ENCODE assay signal across 2 cellular contexts in the genomic region with DNA sequence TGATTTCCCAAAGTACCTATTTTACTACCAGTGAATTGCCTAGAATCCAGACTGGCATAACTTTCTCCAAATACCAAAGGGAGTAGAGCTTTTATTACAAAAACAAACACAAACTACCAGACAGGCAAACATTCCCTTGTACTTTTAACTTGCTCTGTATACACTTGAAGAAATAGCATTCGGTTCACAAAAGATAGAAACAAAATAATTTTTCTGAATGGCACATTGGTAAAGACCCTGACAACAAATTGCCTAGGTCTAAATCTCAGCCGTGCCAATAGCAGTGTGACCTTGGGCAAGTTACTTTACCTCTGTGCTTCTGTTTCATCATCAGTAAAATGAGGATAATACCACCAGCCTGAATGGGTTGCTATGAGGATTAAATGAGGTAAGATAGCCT.
TF ChIP-seq lines count a peak whose summit lies in the region.

No MANE protein-coding gene starts in this region.

TF ChIP-seq in WTC11, 78 proteins besides CTCF, POLR2A, EP300 and RAD21:
- TF ChIP-seq, protein P1, sequence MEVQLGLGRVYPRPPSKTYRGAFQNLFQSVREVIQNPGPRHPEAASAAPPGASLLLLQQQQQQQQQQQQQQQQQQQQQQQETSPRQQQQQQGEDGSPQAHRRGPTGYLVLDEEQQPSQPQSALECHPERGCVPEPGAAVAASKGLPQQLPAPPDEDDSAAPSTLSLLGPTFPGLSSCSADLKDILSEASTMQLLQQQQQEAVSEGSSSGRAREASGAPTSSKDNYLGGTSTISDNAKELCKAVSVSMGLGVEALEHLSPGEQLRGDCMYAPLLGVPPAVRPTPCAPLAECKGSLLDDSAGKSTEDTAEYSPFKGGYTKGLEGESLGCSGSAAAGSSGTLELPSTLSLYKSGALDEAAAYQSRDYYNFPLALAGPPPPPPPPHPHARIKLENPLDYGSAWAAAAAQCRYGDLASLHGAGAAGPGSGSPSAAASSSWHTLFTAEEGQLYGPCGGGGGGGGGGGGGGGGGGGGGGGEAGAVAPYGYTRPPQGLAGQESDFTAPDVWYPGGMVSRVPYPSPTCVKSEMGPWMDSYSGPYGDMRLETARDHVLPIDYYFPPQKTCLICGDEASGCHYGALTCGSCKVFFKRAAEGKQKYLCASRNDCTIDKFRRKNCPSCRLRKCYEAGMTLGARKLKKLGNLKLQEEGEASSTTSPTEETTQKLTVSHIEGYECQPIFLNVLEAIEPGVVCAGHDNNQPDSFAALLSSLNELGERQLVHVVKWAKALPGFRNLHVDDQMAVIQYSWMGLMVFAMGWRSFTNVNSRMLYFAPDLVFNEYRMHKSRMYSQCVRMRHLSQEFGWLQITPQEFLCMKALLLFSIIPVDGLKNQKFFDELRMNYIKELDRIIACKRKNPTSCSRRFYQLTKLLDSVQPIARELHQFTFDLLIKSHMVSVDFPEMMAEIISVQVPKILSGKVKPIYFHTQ (CRISPR knock-in tag; IDR thresholded peaks at IDR 0.05), result no peak
- peak; percentile 49 for TF ChIP-seq GABPB1 (CRISPR knock-in tag; IDR thresholded peaks at IDR 0.05)

TF ChIP-seq in HepG2, 621 proteins besides CTCF, POLR2A, EP300 and RAD21 (continues in another document):
- TF ChIP-seq, protein P2, sequence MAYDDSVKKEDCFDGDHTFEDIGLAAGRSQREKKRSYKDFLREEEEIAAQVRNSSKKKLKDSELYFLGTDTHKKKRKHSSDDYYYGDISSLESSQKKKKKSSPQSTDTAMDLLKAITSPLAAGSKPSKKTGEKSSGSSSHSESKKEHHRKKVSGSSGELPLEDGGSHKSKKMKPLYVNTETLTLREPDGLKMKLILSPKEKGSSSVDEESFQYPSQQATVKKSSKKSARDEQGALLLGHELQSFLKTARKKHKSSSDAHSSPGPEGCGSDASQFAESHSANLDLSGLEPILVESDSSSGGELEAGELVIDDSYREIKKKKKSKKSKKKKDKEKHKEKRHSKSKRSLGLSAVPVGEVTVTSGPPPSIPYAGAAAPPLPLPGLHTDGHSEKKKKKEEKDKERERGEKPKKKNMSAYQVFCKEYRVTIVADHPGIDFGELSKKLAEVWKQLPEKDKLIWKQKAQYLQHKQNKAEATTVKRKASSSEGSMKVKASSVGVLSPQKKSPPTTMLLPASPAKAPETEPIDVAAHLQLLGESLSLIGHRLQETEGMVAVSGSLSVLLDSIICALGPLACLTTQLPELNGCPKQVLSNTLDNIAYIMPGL (CRISPR knock-in tag; IDR thresholded peaks at IDR 0.05; ENCODE audit: borderline replicate concordance in 1 of 2, low read depth in 1 of 2), result 0 out of 4 replicates have a peak, but pooled peaks of 1 of the 2 experiments have one; percentile 25
- TF ChIP-seq CEBPG (CRISPR knock-in tag; IDR thresholded peaks at IDR 0.05), result peak; percentile 77
- peak; percentile 39; the same call in 1 of the 2 replicates for TF ChIP-seq KMT2A (CRISPR knock-in tag; IDR thresholded peaks at IDR 0.05)
- TF ChIP-seq SOX6 (IDR thresholded peaks at IDR 0.05), result no peak
- 0 out of 2 replicates have a peak, but pooled peaks have one; percentile 45 for TF ChIP-seq SOX6 (CRISPR knock-in tag; IDR thresholded peaks at IDR 0.05)
- TF ChIP-seq, protein P3, sequence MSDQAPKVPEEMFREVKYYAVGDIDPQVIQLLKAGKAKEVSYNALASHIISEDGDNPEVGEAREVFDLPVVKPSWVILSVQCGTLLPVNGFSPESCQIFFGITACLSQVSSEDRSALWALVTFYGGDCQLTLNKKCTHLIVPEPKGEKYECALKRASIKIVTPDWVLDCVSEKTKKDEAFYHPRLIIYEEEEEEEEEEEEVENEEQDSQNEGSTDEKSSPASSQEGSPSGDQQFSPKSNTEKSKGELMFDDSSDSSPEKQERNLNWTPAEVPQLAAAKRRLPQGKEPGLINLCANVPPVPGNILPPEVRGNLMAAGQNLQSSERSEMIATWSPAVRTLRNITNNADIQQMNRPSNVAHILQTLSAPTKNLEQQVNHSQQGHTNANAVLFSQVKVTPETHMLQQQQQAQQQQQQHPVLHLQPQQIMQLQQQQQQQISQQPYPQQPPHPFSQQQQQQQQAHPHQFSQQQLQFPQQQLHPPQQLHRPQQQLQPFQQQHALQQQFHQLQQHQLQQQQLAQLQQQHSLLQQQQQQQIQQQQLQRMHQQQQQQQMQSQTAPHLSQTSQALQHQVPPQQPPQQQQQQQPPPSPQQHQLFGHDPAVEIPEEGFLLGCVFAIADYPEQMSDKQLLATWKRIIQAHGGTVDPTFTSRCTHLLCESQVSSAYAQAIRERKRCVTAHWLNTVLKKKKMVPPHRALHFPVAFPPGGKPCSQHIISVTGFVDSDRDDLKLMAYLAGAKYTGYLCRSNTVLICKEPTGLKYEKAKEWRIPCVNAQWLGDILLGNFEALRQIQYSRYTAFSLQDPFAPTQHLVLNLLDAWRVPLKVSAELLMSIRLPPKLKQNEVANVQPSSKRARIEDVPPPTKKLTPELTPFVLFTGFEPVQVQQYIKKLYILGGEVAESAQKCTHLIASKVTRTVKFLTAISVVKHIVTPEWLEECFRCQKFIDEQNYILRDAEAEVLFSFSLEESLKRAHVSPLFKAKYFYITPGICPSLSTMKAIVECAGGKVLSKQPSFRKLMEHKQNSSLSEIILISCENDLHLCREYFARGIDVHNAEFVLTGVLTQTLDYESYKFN (CRISPR knock-in tag; conservative IDR thresholded peaks at IDR 0.05), result peak; percentile 68
- TF ChIP-seq GFI1 (CRISPR knock-in tag; IDR thresholded peaks at IDR 0.05; ENCODE audit: borderline replicate concordance), result peak; percentile 97
- TF ChIP-seq SOX5 (CRISPR knock-in tag; IDR thresholded peaks at IDR 0.05; ENCODE audit: borderline replicate concordance), result peak; percentile 39; the same call in 1 of the 2 replicates
- 0 out of 2 replicates have a peak, but pooled peaks have one; percentile 53 for TF ChIP-seq ATF1 (CRISPR knock-in tag; IDR thresholded peaks at IDR 0.05)
- TF ChIP-seq, protein P4, sequence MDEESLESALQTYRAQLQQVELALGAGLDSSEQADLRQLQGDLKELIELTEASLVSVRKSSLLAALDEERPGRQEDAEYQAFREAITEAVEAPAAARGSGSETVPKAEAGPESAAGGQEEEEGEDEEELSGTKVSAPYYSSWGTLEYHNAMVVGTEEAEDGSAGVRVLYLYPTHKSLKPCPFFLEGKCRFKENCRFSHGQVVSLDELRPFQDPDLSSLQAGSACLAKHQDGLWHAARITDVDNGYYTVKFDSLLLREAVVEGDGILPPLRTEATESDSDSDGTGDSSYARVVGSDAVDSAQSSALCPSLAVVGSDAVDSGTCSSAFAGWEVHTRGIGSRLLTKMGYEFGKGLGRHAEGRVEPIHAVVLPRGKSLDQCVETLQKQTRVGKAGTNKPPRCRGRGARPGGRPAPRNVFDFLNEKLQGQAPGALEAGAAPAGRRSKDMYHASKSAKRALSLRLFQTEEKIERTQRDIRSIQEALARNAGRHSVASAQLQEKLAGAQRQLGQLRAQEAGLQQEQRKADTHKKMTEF (CRISPR knock-in tag; IDR thresholded peaks at IDR 0.05), result peak; percentile 22; the same call in 1 of the 2 replicates
- TF ChIP-seq CREB1 (IDR thresholded peaks at IDR 0.05), result no peak
- TF ChIP-seq CREB1 (CRISPR knock-in tag; IDR thresholded peaks at IDR 0.05), result peak; percentile 39; the same call in 1 of the 2 replicates
- peak; percentile 79 for TF ChIP-seq GATAD2A (CRISPR knock-in tag; IDR thresholded peaks at IDR 0.05)
- TF ChIP-seq HNRNPLL (IDR thresholded peaks at IDR 0.05; ENCODE audit: low read depth, low read length, poor library complexity, severe bottlenecking), result no peak
- no peak for TF ChIP-seq BRCA1 (CRISPR knock-in tag; IDR thresholded peaks at IDR 0.05)
- no peak for TF ChIP-seq ZNF207 (IDR thresholded peaks at IDR 0.05; ENCODE audit: borderline replicate concordance)
- no peak for TF ChIP-seq AGO1 (IDR thresholded peaks at IDR 0.05; ENCODE audit: low read depth, low read length, poor library complexity, severe bottlenecking)
- peak; percentile 66; the same call in 1 of the 2 replicates for TF ChIP-seq HDAC2 (CRISPR knock-in tag; IDR thresholded peaks at IDR 0.05)
- 0 out of 2 replicates have a peak, but pooled peaks have one; percentile 45 for TF ChIP-seq MED1 (CRISPR knock-in tag; IDR thresholded peaks at IDR 0.05)
- 0 out of 2 replicates have a peak, but pooled peaks have one; percentile 18 for TF ChIP-seq ZNF614 (CRISPR knock-in tag; IDR thresholded peaks at IDR 0.05; ENCODE audit: borderline replicate concordance)
- TF ChIP-seq, protein P5, sequence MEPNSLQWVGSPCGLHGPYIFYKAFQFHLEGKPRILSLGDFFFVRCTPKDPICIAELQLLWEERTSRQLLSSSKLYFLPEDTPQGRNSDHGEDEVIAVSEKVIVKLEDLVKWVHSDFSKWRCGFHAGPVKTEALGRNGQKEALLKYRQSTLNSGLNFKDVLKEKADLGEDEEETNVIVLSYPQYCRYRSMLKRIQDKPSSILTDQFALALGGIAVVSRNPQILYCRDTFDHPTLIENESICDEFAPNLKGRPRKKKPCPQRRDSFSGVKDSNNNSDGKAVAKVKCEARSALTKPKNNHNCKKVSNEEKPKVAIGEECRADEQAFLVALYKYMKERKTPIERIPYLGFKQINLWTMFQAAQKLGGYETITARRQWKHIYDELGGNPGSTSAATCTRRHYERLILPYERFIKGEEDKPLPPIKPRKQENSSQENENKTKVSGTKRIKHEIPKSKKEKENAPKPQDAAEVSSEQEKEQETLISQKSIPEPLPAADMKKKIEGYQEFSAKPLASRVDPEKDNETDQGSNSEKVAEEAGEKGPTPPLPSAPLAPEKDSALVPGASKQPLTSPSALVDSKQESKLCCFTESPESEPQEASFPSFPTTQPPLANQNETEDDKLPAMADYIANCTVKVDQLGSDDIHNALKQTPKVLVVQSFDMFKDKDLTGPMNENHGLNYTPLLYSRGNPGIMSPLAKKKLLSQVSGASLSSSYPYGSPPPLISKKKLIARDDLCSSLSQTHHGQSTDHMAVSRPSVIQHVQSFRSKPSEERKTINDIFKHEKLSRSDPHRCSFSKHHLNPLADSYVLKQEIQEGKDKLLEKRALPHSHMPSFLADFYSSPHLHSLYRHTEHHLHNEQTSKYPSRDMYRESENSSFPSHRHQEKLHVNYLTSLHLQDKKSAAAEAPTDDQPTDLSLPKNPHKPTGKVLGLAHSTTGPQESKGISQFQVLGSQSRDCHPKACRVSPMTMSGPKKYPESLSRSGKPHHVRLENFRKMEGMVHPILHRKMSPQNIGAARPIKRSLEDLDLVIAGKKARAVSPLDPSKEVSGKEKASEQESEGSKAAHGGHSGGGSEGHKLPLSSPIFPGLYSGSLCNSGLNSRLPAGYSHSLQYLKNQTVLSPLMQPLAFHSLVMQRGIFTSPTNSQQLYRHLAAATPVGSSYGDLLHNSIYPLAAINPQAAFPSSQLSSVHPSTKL (CRISPR knock-in tag; IDR thresholded peaks at IDR 0.05), result peak; percentile 80
- peak; percentile 70 for TF ChIP-seq RCOR2 (CRISPR knock-in tag; IDR thresholded peaks at IDR 0.05)
- TF ChIP-seq, protein P6, sequence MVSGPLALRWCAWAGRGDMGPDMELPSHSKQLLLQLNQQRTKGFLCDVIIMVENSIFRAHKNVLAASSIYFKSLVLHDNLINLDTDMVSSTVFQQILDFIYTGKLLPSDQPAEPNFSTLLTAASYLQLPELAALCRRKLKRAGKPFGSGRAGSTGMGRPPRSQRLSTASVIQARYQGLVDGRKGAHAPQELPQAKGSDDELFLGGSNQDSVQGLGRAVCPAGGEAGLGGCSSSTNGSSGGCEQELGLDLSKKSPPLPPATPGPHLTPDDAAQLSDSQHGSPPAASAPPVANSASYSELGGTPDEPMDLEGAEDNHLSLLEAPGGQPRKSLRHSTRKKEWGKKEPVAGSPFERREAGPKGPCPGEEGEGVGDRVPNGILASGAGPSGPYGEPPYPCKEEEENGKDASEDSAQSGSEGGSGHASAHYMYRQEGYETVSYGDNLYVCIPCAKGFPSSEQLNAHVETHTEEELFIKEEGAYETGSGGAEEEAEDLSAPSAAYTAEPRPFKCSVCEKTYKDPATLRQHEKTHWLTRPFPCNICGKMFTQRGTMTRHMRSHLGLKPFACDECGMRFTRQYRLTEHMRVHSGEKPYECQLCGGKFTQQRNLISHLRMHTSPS (CRISPR knock-in tag; IDR thresholded peaks at IDR 0.05; ENCODE audit: low read depth), result 0 out of 2 replicates have a peak, but pooled peaks have one; percentile 38
- no peak for TF ChIP-seq ZNF549 (CRISPR knock-in tag; IDR thresholded peaks at IDR 0.05)
- no peak for TF ChIP-seq NFRKB (IDR thresholded peaks at IDR 0.05)
- 0 out of 2 replicates have a peak, but pooled peaks have one; percentile 47 for TF ChIP-seq RARA (CRISPR knock-in tag; IDR thresholded peaks at IDR 0.05)
- TF ChIP-seq, protein P7, sequence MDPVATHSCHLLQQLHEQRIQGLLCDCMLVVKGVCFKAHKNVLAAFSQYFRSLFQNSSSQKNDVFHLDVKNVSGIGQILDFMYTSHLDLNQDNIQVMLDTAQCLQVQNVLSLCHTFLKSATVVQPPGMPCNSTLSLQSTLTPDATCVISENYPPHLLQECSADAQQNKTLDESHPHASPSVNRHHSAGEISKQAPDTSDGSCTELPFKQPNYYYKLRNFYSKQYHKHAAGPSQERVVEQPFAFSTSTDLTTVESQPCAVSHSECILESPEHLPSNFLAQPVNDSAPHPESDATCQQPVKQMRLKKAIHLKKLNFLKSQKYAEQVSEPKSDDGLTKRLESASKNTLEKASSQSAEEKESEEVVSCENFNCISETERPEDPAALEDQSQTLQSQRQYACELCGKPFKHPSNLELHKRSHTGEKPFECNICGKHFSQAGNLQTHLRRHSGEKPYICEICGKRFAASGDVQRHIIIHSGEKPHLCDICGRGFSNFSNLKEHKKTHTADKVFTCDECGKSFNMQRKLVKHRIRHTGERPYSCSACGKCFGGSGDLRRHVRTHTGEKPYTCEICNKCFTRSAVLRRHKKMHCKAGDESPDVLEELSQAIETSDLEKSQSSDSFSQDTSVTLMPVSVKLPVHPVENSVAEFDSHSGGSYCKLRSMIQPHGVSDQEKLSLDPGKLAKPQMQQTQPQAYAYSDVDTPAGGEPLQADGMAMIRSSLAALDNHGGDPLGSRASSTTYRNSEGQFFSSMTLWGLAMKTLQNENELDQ (CRISPR knock-in tag; IDR thresholded peaks at IDR 0.05; ENCODE audit: borderline replicate concordance), result no peak
- TF ChIP-seq ZNF629 (CRISPR knock-in tag; conservative IDR thresholded peaks at IDR 0.05), result 0 out of 2 replicates have a peak, but pooled peaks have one; percentile 16
- TF ChIP-seq, protein P8, sequence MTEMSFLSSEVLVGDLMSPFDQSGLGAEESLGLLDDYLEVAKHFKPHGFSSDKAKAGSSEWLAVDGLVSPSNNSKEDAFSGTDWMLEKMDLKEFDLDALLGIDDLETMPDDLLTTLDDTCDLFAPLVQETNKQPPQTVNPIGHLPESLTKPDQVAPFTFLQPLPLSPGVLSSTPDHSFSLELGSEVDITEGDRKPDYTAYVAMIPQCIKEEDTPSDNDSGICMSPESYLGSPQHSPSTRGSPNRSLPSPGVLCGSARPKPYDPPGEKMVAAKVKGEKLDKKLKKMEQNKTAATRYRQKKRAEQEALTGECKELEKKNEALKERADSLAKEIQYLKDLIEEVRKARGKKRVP (CRISPR knock-in tag; IDR thresholded peaks at IDR 0.05), result 0 out of 4 replicates have a peak, but pooled peaks of 1 of the 2 experiments have one; percentile 43
- no peak for TF ChIP-seq LCORL (IDR thresholded peaks at IDR 0.05)
- peak; percentile 70 for TF ChIP-seq LCORL (CRISPR knock-in tag; IDR thresholded peaks at IDR 0.05)
- TF ChIP-seq SKI (IDR thresholded peaks at IDR 0.05; ENCODE audit: partially characterized antibody), result peak; percentile 21
- TF ChIP-seq FOXA3 (CRISPR knock-in tag; IDR thresholded peaks at IDR 0.05), result peak; percentile 65
- peak; percentile 44; the same call in 1 of the 2 replicates for TF ChIP-seq CEBPB (IDR thresholded peaks at IDR 0.05; ENCODE audit: borderline replicate concordance, low read depth, low read length)
- no peak; the same call in 1 of the 2 replicates for TF ChIP-seq SOX13 (IDR thresholded peaks at IDR 0.05)
- TF ChIP-seq SOX13 (CRISPR knock-in tag; conservative IDR thresholded peaks at IDR 0.05 in 1 of 2, IDR thresholded peaks at IDR 0.05 in 1 of 2), result peak in 1 of 2 experiments; percentile 62; a peak in 2 of 4 replicates
